In genomic region chr6:72412709-72413044, GRCh38 we compare ENCODE assay signal across 1 cellular context.
TF ChIP-seq lines count a peak whose summit lies in the region.

No MANE protein-coding gene starts in this region.

TF ChIP-seq in IMR-90, 13 proteins besides CTCF, POLR2A, EP300 and RAD21 (continued from another document):
- no peak for TF ChIP-seq RCOR1 (IDR thresholded peaks at IDR 0.05; ENCODE audit: insufficient replicate concordance, low read length)
- no peak for TF ChIP-seq MXI1 (IDR thresholded peaks at IDR 0.05; ENCODE audit: borderline replicate concordance, low read depth, low read length)
TF ChIP-seq in IMR-90: peak in this region for 0.
